In genomic region chr7:31333301-31333700, GRCh38 we compare ENCODE assay signal across 38 cellular contexts. TPM values are rescaled to one million over a fixed set of nuclear protein-coding genes. Genes with fewer than 3 reads are reported as not detected.
"Had no signal": no experiment of that assay in that cellular context is flagged by ENCODE, and none has a peak within 500 bp of the region (broad histone marks: within the 10 kb centered on the region; RNA-seq: fewer than 3 reads in every experiment).

No MANE protein-coding gene starts in this region.

- H3K4me3 ChIP-seq: adrenal gland, body of pancreas, breast epithelium, K562, PC-9 had no signal

- H3K36me3 ChIP-seq: adrenal gland, breast epithelium had no signal

- FAIRE-seq: astrocyte, K562, RCC 7860 had no signal

- DNase-seq: activated B cell treated with CpG ODN at 0.5 μM for 24 hours; activated CD4-positive, alpha-beta memory T cell treated with anti-CD3 and anti-CD28 coated beads for 36 hours; activated CD4-positive, alpha-beta T cell treated with anti-CD3 and anti-CD28 coated beads for 4 hours; activated CD4-positive, alpha-beta T cell treated with anti-CD3 and anti-CD28 coated beads, Interleukin-2, amount 50 U/mL, for 1 hour; activated CD4-positive, CD25-positive, alpha-beta regulatory T cell treated with anti-CD3 and anti-CD28 coated beads, Interleukin-2, amount 50 U/mL, for 72 hours; activated CD8-positive, alpha-beta memory T cell treated with anti-CD3 and anti-CD28 coated beads, Interleukin-2, amount 50 U/mL, for 4 hours; activated gamma-delta T cell treated with Interleukin-2 at 50 U/mL for 16 hours; activated naive CD4-positive, alpha-beta T cell treated with anti-CD3 and anti-CD28 coated beads for 36 hours; activated T-cell treated with anti-CD3 and anti-CD28 coated beads for 4 hours; activated T-cell treated with anti-CD3 and anti-CD28 coated beads, Interleukin-2, amount 50 U/mL, for 4 hours; adrenal gland; caudate nucleus; cerebellar nuclear complex; NCI-H1105 treated with DMSO at 0.1 percent for 48 hours; NCI-H1436; NCI-H1694; NCI-H1930; NCI-H2081 treated with DMSO at 0.1 percent for 48 hours; NCI-H226; NCI-H446 treated with DMSO at 0.1 percent for 48 hours; NCI-H69; NK-92 treated with Interleukin-12 subunit alpha and Interleukin-12 subunit beta, amount 100 ng/mL, for 24 hours; PC-9; SIG-M5; T-helper 1 cell; T-helper 2 cell; T-helper 9 cell had no signal

RNA-seq across cellular contexts. Expression of gene NEUROD6, which starts 7.2 kb away (rescaled TPM):
- total RNA-seq: activated B cell treated with CpG ODN at 0.5 μM for 24 hours; activated CD4-positive, alpha-beta memory T cell treated with anti-CD3 and anti-CD28 coated beads for 36 hours; activated naive CD4-positive, alpha-beta T cell treated with anti-CD3 and anti-CD28 coated beads for 36 hours; activated naive CD4-positive, alpha-beta T cell treated with anti-CD3 and anti-CD28 coated beads, Interleukin-2, amount 50 U/mL, for 72 hours; activated T-cell treated with anti-CD3 and anti-CD28 coated beads, Interleukin-2, amount 50 U/mL, for 4 hours; activated T-helper 1 cell treated with anti-CD3 and anti-CD28 coated beads, Interleukin-12 subunit alpha, Interleukin-12 subunit beta, Interleukin-2, Interleukin-4 antibody, amounts not matched to agents 30 ng/mL and 10 ng/mL and 1 ng/mL, durations not matched to agents 14 hours and 24 hours and 36 hours; adrenal gland; astrocyte; body of pancreas; breast epithelium; K562; M059J; OCI-LY7; PC-9; Right ventricle myocardium inferior; SK-MEL-5 had no signal
